ENCODE assay signal across 17 cellular contexts in the genomic region with DNA sequence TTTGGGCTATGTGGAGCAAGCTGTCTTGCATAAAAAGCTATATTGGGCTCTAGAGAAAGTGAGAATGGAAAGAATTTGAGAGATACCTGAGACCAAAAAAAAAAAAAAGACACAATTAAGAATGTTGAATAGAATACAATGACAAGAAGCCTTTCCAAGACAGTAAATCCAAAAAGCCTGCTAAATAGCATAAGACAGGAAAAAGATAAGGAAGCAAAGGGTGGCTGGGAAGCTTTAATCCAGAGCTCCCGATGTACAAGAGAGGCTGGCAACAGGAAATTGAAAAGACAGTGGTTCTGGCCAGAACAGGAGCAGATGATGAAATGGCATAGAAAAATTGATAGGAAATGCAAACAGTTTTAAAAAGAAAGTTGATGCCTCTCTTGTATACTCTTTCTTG.
"Had no signal": no experiment of that assay in that cellular context is flagged by ENCODE, and none has a peak within 500 bp of the region (broad histone marks: within the 10 kb centered on the region; RNA-seq: fewer than 3 reads in every experiment).

No MANE protein-coding gene starts in this region.

- ATAC-seq: effector memory CD8-positive, alpha-beta T cell; heart right ventricle; mucosa of descending colon; naive thymus-derived CD8-positive, alpha-beta T cell had no signal

- H3K4me3 ChIP-seq: esophagus squamous epithelium, heart right ventricle, mucosa of descending colon, right atrium auricular region, sigmoid colon had no signal

- H3K27me3 ChIP-seq: esophagus squamous epithelium, heart right ventricle, right atrium auricular region, sigmoid colon had no signal

- H3K4me3 Mint-ChIP-seq: dendritic cell treated with granulocyte-macrophage colony-stimulating factor and Interleukin-4, amounts not matched to agents 40 ng/mL and 50 ng/mL, for 4 days; effector memory CD8-positive, alpha-beta T cell; naive thymus-derived CD8-positive, alpha-beta T cell; neural crest cell had no signal

- H3K36me3 Mint-ChIP-seq: naive thymus-derived CD8-positive, alpha-beta T cell had no signal

- H3K36me3 ChIP-seq: esophagus squamous epithelium, heart right ventricle, right atrium auricular region, sigmoid colon had no signal

- H3K27ac Mint-ChIP-seq: dendritic cell treated with granulocyte-macrophage colony-stimulating factor and Interleukin-4, amounts not matched to agents 40 ng/mL and 50 ng/mL, for 4 days; effector memory CD8-positive, alpha-beta T cell; naive thymus-derived CD8-positive, alpha-beta T cell had no signal

- H3K4me1 ChIP-seq: esophagus squamous epithelium had no signal

- DNase-seq: effector memory CD8-positive, alpha-beta T cell; esophagus squamous epithelium; heart right ventricle; hypothalamus; kidney glomerular epithelial cell; mammary epithelial cell; mucosa of descending colon; naive thymus-derived CD8-positive, alpha-beta T cell; posterior cingulate gyrus; sigmoid colon; small intestine; stimulated activated CD4-positive, alpha-beta T cell treated with anti-CD3 and anti-CD28 coated beads, Interleukin-12 subunit alpha, Interleukin-12 subunit beta, amount 100 ng/mL, for 4 hours; stimulated activated naive CD4-positive, alpha-beta T cell treated with Interleukin-2 at 50 U/mL for 16 hours; trophoblast cell had no signal

- H3K4me1 Mint-ChIP-seq: naive thymus-derived CD8-positive, alpha-beta T cell had no signal

- H3K9me3 Mint-ChIP-seq: dendritic cell treated with granulocyte-macrophage colony-stimulating factor and Interleukin-4, amounts not matched to agents 40 ng/mL and 50 ng/mL, for 4 days; naive thymus-derived CD8-positive, alpha-beta T cell; neural crest cell had no signal

- H3K27me3 Mint-ChIP-seq: dendritic cell treated with granulocyte-macrophage colony-stimulating factor and Interleukin-4, amounts not matched to agents 40 ng/mL and 50 ng/mL, for 4 days; effector memory CD8-positive, alpha-beta T cell had no signal

- H3K27ac ChIP-seq: esophagus squamous epithelium, heart right ventricle, right atrium auricular region, sigmoid colon had no signal
